4 cellular contexts compared by ENCODE assay signal in genomic region chr6:98986216-98986615, GRCh38.
"Had no signal": no experiment of that assay in that cellular context is flagged by ENCODE, and none has a peak within 500 bp of the region (broad histone marks: within the 10 kb centered on the region; RNA-seq: fewer than 3 reads in every experiment).

No MANE protein-coding gene starts in this region.

- H3K4me3 ChIP-seq: GM23338 had no signal

- DNase-seq: H9, HCEC 1CT, IMR-90 had no signal

- H3K4me2 ChIP-seq: GM23338 had no signal
